ENCODE assay signal across 25 cellular contexts in genomic region chr5:169415948-169416347, GRCh38.
"Had no signal": no experiment of that assay in that cellular context is flagged by ENCODE, and none has a peak within 500 bp of the region (broad histone marks: within the 10 kb centered on the region; RNA-seq: fewer than 3 reads in every experiment).

No MANE protein-coding gene starts in this region.

- H3K27me3 ChIP-seq: esophagus squamous epithelium, gastroesophageal sphincter, heart left ventricle, sigmoid colon, upper lobe of right lung had no signal

- H3K36me3 ChIP-seq: esophagus squamous epithelium, gastroesophageal sphincter, heart left ventricle, sigmoid colon, thoracic aorta, upper lobe of right lung had no signal

- H3K36me3 Mint-ChIP-seq: activated naive CD8-positive, alpha-beta T cell treated with anti-CD3 and anti-CD28 coated beads for 36 hours; WTC11 had no signal

- H3K27ac Mint-ChIP-seq: activated naive CD8-positive, alpha-beta T cell treated with anti-CD3 and anti-CD28 coated beads for 36 hours; WTC11 had no signal

- H3K4me1 Mint-ChIP-seq: activated naive CD8-positive, alpha-beta T cell treated with anti-CD3 and anti-CD28 coated beads for 36 hours had no signal

- H3K9me3 ChIP-seq: esophagus squamous epithelium, gastroesophageal sphincter, mucosa of descending colon, sigmoid colon, thoracic aorta, upper lobe of right lung had no signal

- H3K4me3 Mint-ChIP-seq: activated naive CD8-positive, alpha-beta T cell treated with anti-CD3 and anti-CD28 coated beads for 36 hours; neural crest cell; WTC11 had no signal

- H3K4me1 ChIP-seq: gastroesophageal sphincter, sigmoid colon, upper lobe of right lung had no signal

- H3K9me3 Mint-ChIP-seq: activated naive CD8-positive, alpha-beta T cell treated with anti-CD3 and anti-CD28 coated beads for 36 hours; neural crest cell had no signal

- H3K27me3 Mint-ChIP-seq: activated naive CD8-positive, alpha-beta T cell treated with anti-CD3 and anti-CD28 coated beads for 36 hours had no signal

- H3K4me3 ChIP-seq: esophagus squamous epithelium, gastroesophageal sphincter, heart left ventricle, mucosa of descending colon, sigmoid colon, upper lobe of right lung had no signal

- H3K27ac ChIP-seq: esophagus squamous epithelium, gastroesophageal sphincter, heart left ventricle, sigmoid colon, thoracic aorta, upper lobe of right lung had no signal

- ATAC-seq: gastroesophageal sphincter, upper lobe of right lung, WTC11 had no signal

- DNase-seq: activated CD4-positive, alpha-beta T cell treated with anti-CD3 and anti-CD28 coated beads, Interleukin-2, amount 50 U/mL, for 48 hours; activated CD8-positive, alpha-beta memory T cell treated with anti-CD3 and anti-CD28 coated beads, Interleukin-2, amount 50 U/mL, for 48 hours; activated naive CD4-positive, alpha-beta T cell treated with Interleukin-2 at 50 U/mL for 16 hours; activated naive CD8-positive, alpha-beta T cell treated with anti-CD3 and anti-CD28 coated beads for 36 hours; activated T-cell treated with anti-CD3 and anti-CD28 coated beads, Interleukin-2, amount 50 U/mL, for 48 hours; amniotic stem cell; cerebellar nuclear complex; esophagus squamous epithelium; heart left ventricle; islet precursor cell; left cardiac atrium; mesendoderm; mucosa of descending colon; occipital lobe; posterior cingulate gyrus; sigmoid colon; stimulated activated CD4-positive, alpha-beta T cell treated with anti-CD3 and anti-CD28 coated beads, Interleukin-2, amount 100 ng/mL, for 48 hours; stimulated activated CD8-positive, alpha-beta memory T cell treated with anti-CD3 and anti-CD28 coated beads, Interleukin-4, amount 100 ng/mL, for 48 hours; stimulated activated naive CD4-positive, alpha-beta T cell; T-helper 9 cell; upper lobe of right lung had no signal
